Comparison of ENCODE assay signal across 8 cellular contexts in genomic region chr17:37527249-37527851, GRCh38. TPM values are rescaled to one million over a fixed set of nuclear protein-coding genes. Genes with fewer than 3 reads are reported as not detected.
DNase-seq lines count a peak whose midpoint lies in the region; ATAC-seq and TF ChIP-seq lines count a peak whose summit lies in the region.

No MANE protein-coding gene starts in this region.

- no peak for TF ChIP-seq POLR2A in gastrocnemius medialis (IDR thresholded peaks at IDR 0.05)

- H3K9me3 ChIP-seq in WERI-Rb-1 (ENCODE audit: severe bottlenecking), result no peaks in the 10 kb centered on the region
- no peaks in the 10 kb centered on the region for H3K9me3 ChIP-seq in gastrocnemius medialis

- intact Hi-C loops in gastrocnemius medialis (cut with DNase I; ENCODE audit: low total_unique reads), result no loop called here

- TF ChIP-seq CTCF in AG09309 (IDR thresholded peaks at IDR 0.05; ENCODE audit: control insufficient read depth, insufficient read depth, low read depth, low read length, missing control alignments) (peak; percentile 81), WERI-Rb-1 (IDR thresholded peaks at IDR 0.05; ENCODE audit: low read depth, low read length) (peak; percentile 69), gastrocnemius medialis (IDR thresholded peaks at IDR 0.05 in 4 of 5, conservative IDR thresholded peaks at IDR 0.05 in 1 of 5) (peak in 3 of 5 experiments; percentile 11 to 35 (median 21))

- DNase-seq in AG09309 (ENCODE audit: low read depth), result no peak
- peak; percentile 63 for DNase-seq in EH (ENCODE audit: low read depth)
- DNase-seq in NCI-H2029 (lab: John Stamatoyannopoulos, UW), result peak; percentile 36
- peak; percentile 38 for DNase-seq in WERI-Rb-1
- peak; percentile 24 for DNase-seq in globus pallidus (ENCODE audit: low spot score)
- no peak for DNase-seq in gastrocnemius medialis
- DNase-seq in activated effector memory CD4-positive, alpha-beta T cell treated with Interleukin-2 at 50 U/mL for 16 hours, result no peak

- no peaks in the 10 kb centered on the region for H3K4me1 ChIP-seq in gastrocnemius medialis

- H3K27ac ChIP-seq in WERI-Rb-1, result no peak overlapping the region
- H3K27ac ChIP-seq in gastrocnemius medialis, result no peak overlapping the region

- ATAC-seq in gastrocnemius medialis (no peak), HG03354 (IDR thresholded peaks at IDR 0.05; ENCODE audit: poor library complexity, severe bottlenecking, unreplicated experiment) (no peak)

- in situ Hi-C loops in gastrocnemius medialis (cut with MboI; ENCODE audit: low sequenced_read_pairs in 4 of 4), result no loop called here

- H3K36me3 ChIP-seq in WERI-Rb-1 (peaks cover 13% of the 10 kb centered on the region), gastrocnemius medialis (peaks cover 0 to 51% of the 10 kb centered on the region in 2 donors)

- H3K4me3 ChIP-seq in AG09309 (ENCODE audit: control insufficient read depth, low read depth, low read length), result no peak overlapping the region
- H3K4me3 ChIP-seq in WERI-Rb-1 (ENCODE audit: low read depth, low read length), result no peak overlapping the region
- no peak overlapping the region for H3K4me3 ChIP-seq in gastrocnemius medialis

- H3K27me3 ChIP-seq in WERI-Rb-1 (ENCODE audit: insufficient read depth, low read depth, severe bottlenecking) (no peaks in the 10 kb centered on the region), gastrocnemius medialis (no peaks in the 10 kb centered on the region)

RNA-seq across cellular contexts. Expression of gene DUSP14, which starts 37.7 kb away (rescaled TPM):
- 10 to 100 TPM; 10.2 to 15.1 (median 11.3) TPM for total RNA-seq in gastrocnemius medialis

Comparison
In these comparisons a context has a peak if more than half of its experiments do, and no peak if none do; other contexts are left out.
1. DNase-seq: peak in EH (single experiment), NCI-H2029 (single experiment), WERI-Rb-1 (single experiment) and globus pallidus (single experiment); none in AG09309 (single experiment), gastrocnemius medialis (0 of 2) and activated effector memory CD4-positive, alpha-beta T cell treated with Interleukin-2 at 50 U/mL for 16 hours (single experiment).
2. CTCF ChIP-seq: peak in every context shown above with its lines; median percentile 81 in AG09309; 69 in WERI-Rb-1; 21 in gastrocnemius medialis.